ENCODE assay signal across 34 cellular contexts in genomic region chr7:71334541-71334940, GRCh38.
"Had no signal": no experiment of that assay in that cellular context is flagged by ENCODE, and none has a peak within 500 bp of the region (broad histone marks: within the 10 kb centered on the region; RNA-seq: fewer than 3 reads in every experiment).

No MANE protein-coding gene starts in this region.

- ATAC-seq: activated naive CD4-positive, alpha-beta T cell treated with anti-CD3 and anti-CD28 coated beads, Interleukin-2, amount 50 U/mL, for 72 hours; activated T-cell treated with anti-CD3 and anti-CD28 coated beads, Interleukin-2, amount 50 U/mL, for 72 hours; T-cell; T-helper 17 cell had no signal

- DNase-seq: activated CD4-positive, alpha-beta memory T cell treated with anti-CD3 and anti-CD28 coated beads, Interleukin-2, amount 10 ng/mL, durations not matched to agents 7 days and 5 days; activated CD4-positive, alpha-beta T cell treated with anti-CD3 and anti-CD28 coated beads for 4 hours; activated CD4-positive, alpha-beta T cell treated with anti-CD3 and anti-CD28 coated beads, Interleukin-2, amount 10 ng/mL, durations not matched to agents 7 days and 5 days; activated CD4-positive, alpha-beta T cell treated with anti-CD3 and anti-CD28 coated beads, Interleukin-2, amount 50 U/mL, for 4 hours; activated CD4-positive, CD25-positive, alpha-beta regulatory T cell; activated CD4-positive, CD25-positive, alpha-beta regulatory T cell treated with anti-CD3 and anti-CD28 coated beads, Interleukin-2, amount 50 U/mL, for 72 hours; activated CD8-positive, alpha-beta memory T cell treated with anti-CD3 and anti-CD28 coated beads, Interleukin-2, amount 50 U/mL, for 48 hours; activated gamma-delta T cell; activated naive CD4-positive, alpha-beta T cell; activated naive CD4-positive, alpha-beta T cell treated with anti-CD3 and anti-CD28 coated beads, Interleukin-2, amount 10 ng/mL, durations not matched to agents 7 days and 5 days; activated naive CD8-positive, alpha-beta T cell treated with anti-CD3 and anti-CD28 coated beads, Interleukin-2, amount 10 ng/mL, durations not matched to agents 7 days and 5 days; activated T-cell treated with anti-CD3 and anti-CD28 coated beads for 4 hours; activated T-cell treated with anti-CD3 and anti-CD28 coated beads, Interleukin-2, amount 50 U/mL, for 24 hours; activated T-cell treated with anti-CD3 and anti-CD28 coated beads, Interleukin-2, amount 50 U/mL, for 72 hours; central memory CD4-positive, alpha-beta T cell; cortex of kidney; dermis blood vessel endothelial cell; effector CD8-positive, alpha-beta T cell; esophagus squamous epithelium; foreskin melanocyte; head of caudate nucleus; T-cell; T-helper 17 cell; T1000 had no signal

- H3K27ac ChIP-seq: ascending aorta, breast epithelium, cardiac muscle cell, epithelial cell of prostate, esophagus squamous epithelium had no signal

- H3K36me3 ChIP-seq: ascending aorta, breast epithelium, cardiac muscle cell, esophagus squamous epithelium had no signal

- H3K4me1 ChIP-seq: ascending aorta, breast epithelium, esophagus squamous epithelium had no signal

- H3K27me3 Mint-ChIP-seq: activated CD4-positive, alpha-beta memory T cell treated with anti-CD3 and anti-CD28 coated beads, Interleukin-2, amount 10 ng/mL, durations not matched to agents 7 days and 5 days; activated CD4-positive, alpha-beta T cell treated with anti-CD3 and anti-CD28 coated beads, Interleukin-2, amount 10 ng/mL, durations not matched to agents 7 days and 5 days; activated naive CD4-positive, alpha-beta T cell treated with anti-CD3 and anti-CD28 coated beads, Interleukin-2, amount 10 ng/mL, durations not matched to agents 7 days and 5 days; activated naive CD8-positive, alpha-beta T cell treated with anti-CD3 and anti-CD28 coated beads, Interleukin-2, amount 10 ng/mL, durations not matched to agents 7 days and 5 days; activated T-cell treated with anti-CD3 and anti-CD28 coated beads, Interleukin-2, amount 50 U/mL, for 24 hours; brain; T-cell; T-helper 17 cell had no signal

- H3K27ac Mint-ChIP-seq: activated CD4-positive, alpha-beta memory T cell treated with anti-CD3 and anti-CD28 coated beads, Interleukin-2, amount 10 ng/mL, durations not matched to agents 7 days and 5 days; activated CD4-positive, alpha-beta T cell treated with anti-CD3 and anti-CD28 coated beads, Interleukin-2, amount 10 ng/mL, durations not matched to agents 7 days and 5 days; activated naive CD4-positive, alpha-beta T cell treated with anti-CD3 and anti-CD28 coated beads, Interleukin-2, amount 10 ng/mL, durations not matched to agents 7 days and 5 days; activated naive CD4-positive, alpha-beta T cell treated with anti-CD3 and anti-CD28 coated beads, Interleukin-2, amount 50 U/mL, for 72 hours; activated naive CD8-positive, alpha-beta T cell treated with anti-CD3 and anti-CD28 coated beads, Interleukin-2, amount 10 ng/mL, durations not matched to agents 7 days and 5 days; activated T-cell treated with anti-CD3 and anti-CD28 coated beads, Interleukin-2, amount 50 U/mL, for 24 hours; activated T-cell treated with anti-CD3 and anti-CD28 coated beads, Interleukin-2, amount 50 U/mL, for 72 hours; T-cell; T-helper 17 cell; T-helper 2 cell treated with Interferon-gamma antibody and Interleukin-4, amounts not matched to agents 5 μg/mL and 100 μg/mL, for 36 hours had no signal

- H3K36me3 Mint-ChIP-seq: activated naive CD4-positive, alpha-beta T cell treated with anti-CD3 and anti-CD28 coated beads, Interleukin-2, amount 10 ng/mL, durations not matched to agents 7 days and 5 days; activated naive CD8-positive, alpha-beta T cell treated with anti-CD3 and anti-CD28 coated beads, Interleukin-2, amount 10 ng/mL, durations not matched to agents 7 days and 5 days; T-cell had no signal

- H3K27me3 ChIP-seq: ascending aorta, breast epithelium, cardiac muscle cell, esophagus squamous epithelium had no signal

- H3K4me3 ChIP-seq: ascending aorta, breast epithelium, cardiac muscle cell, esophagus squamous epithelium had no signal

- H3K4me1 Mint-ChIP-seq: activated CD4-positive, alpha-beta memory T cell treated with anti-CD3 and anti-CD28 coated beads, Interleukin-2, amount 10 ng/mL, durations not matched to agents 7 days and 5 days; activated CD4-positive, alpha-beta T cell treated with anti-CD3 and anti-CD28 coated beads, Interleukin-2, amount 10 ng/mL, durations not matched to agents 7 days and 5 days; activated naive CD4-positive, alpha-beta T cell treated with anti-CD3 and anti-CD28 coated beads, Interleukin-2, amount 10 ng/mL, durations not matched to agents 7 days and 5 days; activated naive CD8-positive, alpha-beta T cell treated with anti-CD3 and anti-CD28 coated beads, Interleukin-2, amount 10 ng/mL, durations not matched to agents 7 days and 5 days; T-cell; T-helper 17 cell had no signal

- H3K4me3 Mint-ChIP-seq: activated CD4-positive, alpha-beta memory T cell treated with anti-CD3 and anti-CD28 coated beads, Interleukin-2, amount 10 ng/mL, durations not matched to agents 7 days and 5 days; activated CD4-positive, alpha-beta T cell treated with anti-CD3 and anti-CD28 coated beads, Interleukin-2, amount 10 ng/mL, durations not matched to agents 7 days and 5 days; activated naive CD4-positive, alpha-beta T cell treated with anti-CD3 and anti-CD28 coated beads, Interleukin-2, amount 10 ng/mL, durations not matched to agents 7 days and 5 days; activated naive CD8-positive, alpha-beta T cell treated with anti-CD3 and anti-CD28 coated beads, Interleukin-2, amount 10 ng/mL, durations not matched to agents 7 days and 5 days; activated T-cell treated with anti-CD3 and anti-CD28 coated beads, Interleukin-2, amount 50 U/mL, for 24 hours; activated T-cell treated with anti-CD3 and anti-CD28 coated beads, Interleukin-2, amount 50 U/mL, for 72 hours; brain; T-cell; T-helper 17 cell; T-helper 2 cell treated with Interferon-gamma antibody and Interleukin-4, amounts not matched to agents 5 μg/mL and 100 μg/mL, for 36 hours had no signal

- FAIRE-seq: colon, endometrium, endothelial cell of umbilical vein had no signal
